Comparison of ENCODE assay signal across 14 cellular contexts in genomic region chr5:147659166-147659929, GRCh38.
DNase-seq lines count a peak whose midpoint lies in the region; ATAC-seq and TF ChIP-seq lines count a peak whose summit lies in the region.
"Had no signal": no experiment of that assay in that cellular context is flagged by ENCODE, and none has a peak within 500 bp of the region (broad histone marks: within the 10 kb centered on the region; RNA-seq: fewer than 3 reads in every experiment).

No MANE protein-coding gene starts in this region.

- H3K27ac ChIP-seq in endodermal cell (ENCODE audit: low read depth, low read length): no peak overlapping the region
- no peak overlapping the region for H3K27ac ChIP-seq in right atrium auricular region
- no peak overlapping the region for H3K27ac ChIP-seq in MM.1S (ENCODE audit: low read length)
- H3K27ac ChIP-seq: 22Rv1, SJCRH30 had no signal

- no peak overlapping the region for H3K9ac ChIP-seq in endodermal cell (ENCODE audit: extremely low read depth, low read length, poor library complexity, severe bottlenecking)
- H3K9ac ChIP-seq in MM.1S (ENCODE audit: low read length): no peak overlapping the region

- intact Hi-C loops in mucosa of descending colon (cut with DNase I, micrococcal nuclease): no loop called here

- peaks cover 21% of the 10 kb centered on the region for H3K9me3 Mint-ChIP-seq in endodermal cell

- no peak overlapping the region for H2AFZ ChIP-seq in MM.1S (ENCODE audit: low read length)

- H3K36me3 ChIP-seq in endodermal cell (ENCODE audit: control insufficient read depth, insufficient read depth, low read length): no peaks in the 10 kb centered on the region
- no peaks in the 10 kb centered on the region for H3K36me3 ChIP-seq in mucosa of descending colon (ENCODE audit: low read depth)
- no peaks in the 10 kb centered on the region for H3K36me3 ChIP-seq in right atrium auricular region
- no peaks in the 10 kb centered on the region; the same call in 1 of the 2 replicates for H3K36me3 ChIP-seq in MM.1S (replicated peaks; ENCODE audit: insufficient read depth, low read length)

- no peak overlapping the region for H3K4me2 ChIP-seq in MM.1S (ENCODE audit: low read depth, low read length)

- TF ChIP-seq CTCF in endodermal cell (conservative IDR thresholded peaks at IDR 0.05) (no peak), mucosa of descending colon (IDR thresholded peaks at IDR 0.05) (no peak), right atrium auricular region (IDR thresholded peaks at IDR 0.05) (no peak), MM.1S (IDR thresholded peaks at IDR 0.05; ENCODE audit: low read length) (no peak)

- H3K9me2 ChIP-seq in MM.1S (replicated peaks; ENCODE audit: insufficient read depth, low read length): no peaks in the 10 kb centered on the region

- H3K36me3 Mint-ChIP-seq in endodermal cell (ENCODE audit: low read depth): peaks cover 13% of the 10 kb centered on the region

- H3K4me3 ChIP-seq in endodermal cell (ENCODE audit: low read length): no peak overlapping the region
- H3K4me3 ChIP-seq in mucosa of descending colon: no peak overlapping the region
- no peak overlapping the region for H3K4me3 ChIP-seq in right atrium auricular region
- H3K4me3 ChIP-seq in MM.1S (ENCODE audit: low read length): no peak overlapping the region
- H3K4me3 ChIP-seq: SJCRH30 had no signal

- H3K79me2 ChIP-seq in MM.1S (ENCODE audit: low read length): no peaks in the 10 kb centered on the region

- no peaks in the 10 kb centered on the region for H3F3A ChIP-seq in MM.1S (ENCODE audit: insufficient read depth, low read length)

- no peak overlapping the region for H3K4me3 Mint-ChIP-seq in endodermal cell
- H3K4me3 Mint-ChIP-seq: CD8-positive, alpha-beta memory T cell had no signal

- no peaks in the 10 kb centered on the region for H4K20me1 ChIP-seq in MM.1S (ENCODE audit: insufficient read depth, low read length)

- no peaks in the 10 kb centered on the region for H3K27me3 ChIP-seq in endodermal cell (ENCODE audit: control insufficient read depth, insufficient read depth, low read length, poor library complexity, severe bottlenecking)
- H3K27me3 ChIP-seq in right atrium auricular region: no peaks in the 10 kb centered on the region
- no peaks in the 10 kb centered on the region for H3K27me3 ChIP-seq in MM.1S (replicated peaks; ENCODE audit: insufficient read depth, low read length)
- H3K27me3 ChIP-seq: SJCRH30 had no signal

- DNase-seq in DMS53 (lab: John Stamatoyannopoulos, UW) (peak; percentile 52), DMS53 treated with DMSO at 0.1 percent for 48 hours (lab: John Stamatoyannopoulos, UW; ENCODE audit: unreplicated experiment) (no peak), endodermal cell (no peak), mucosa of descending colon (peak; percentile 61 to 66 (median 63)), NCI-H82 (lab: John Stamatoyannopoulos, UW) (no peak), pons (ENCODE audit: low spot score) (no peak), right atrium auricular region (ENCODE audit: low spot score) (no peak), MM.1S (no peak)
- DNase-seq: CD8-positive, alpha-beta memory T cell; IMR-90; NCI-H187; NCI-H526 treated with DMSO at 0.1 percent for 48 hours; SJCRH30 had no signal

- 92 to 93% methylated on average over 10 to 15 of the region's 15 CpGs for WGBS in endodermal cell (ENCODE audit: insufficient coverage in 1 of 2, insufficient read length in 1 of 2), 2 experiments

- H3K27ac Mint-ChIP-seq in endodermal cell: peak overlapping the region; percentile 77

- peaks cover 17% of the 10 kb centered on the region for H3K4me1 Mint-ChIP-seq in endodermal cell
- H3K4me1 Mint-ChIP-seq: CD8-positive, alpha-beta memory T cell had no signal

- peaks cover 5% of the 10 kb centered on the region for H3K27me3 Mint-ChIP-seq in endodermal cell (ENCODE audit: insufficient read depth)

- peaks cover 9% of the 10 kb centered on the region for H3K9me3 ChIP-seq in endodermal cell (ENCODE audit: control insufficient read depth, low read length)
- no peaks in the 10 kb centered on the region for H3K9me3 ChIP-seq in mucosa of descending colon
- H3K9me3 ChIP-seq in right atrium auricular region: no peaks in the 10 kb centered on the region
- H3K9me3 ChIP-seq in MM.1S (replicated peaks; ENCODE audit: insufficient read depth, low read length): no peaks in the 10 kb centered on the region

- peak; percentile 92 for ATAC-seq in mucosa of descending colon

- H3K4me1 ChIP-seq in endodermal cell (ENCODE audit: control insufficient read depth, insufficient read depth, low read length) (peaks cover 7% of the 10 kb centered on the region), mucosa of descending colon (ENCODE audit: low read depth) (no peaks in the 10 kb centered on the region), right atrium auricular region (no peaks in the 10 kb centered on the region), MM.1S (ENCODE audit: low read length) (no peaks in the 10 kb centered on the region)
- H3K4me1 ChIP-seq: SJCRH30 had no signal

Comparison
In these comparisons a context has a peak if more than half of its experiments do, and no peak if none do; other contexts are left out.
1. DNase-seq: peak in DMS53 (single experiment) and mucosa of descending colon (3 of 3); none in DMS53 treated with DMSO at 0.1 percent for 48 hours (single experiment), endodermal cell (single experiment), NCI-H82 (single experiment), pons (single experiment), right atrium auricular region (single experiment) and MM.1S (single experiment).